20 cellular contexts compared by ENCODE assay signal in the genomic region with DNA sequence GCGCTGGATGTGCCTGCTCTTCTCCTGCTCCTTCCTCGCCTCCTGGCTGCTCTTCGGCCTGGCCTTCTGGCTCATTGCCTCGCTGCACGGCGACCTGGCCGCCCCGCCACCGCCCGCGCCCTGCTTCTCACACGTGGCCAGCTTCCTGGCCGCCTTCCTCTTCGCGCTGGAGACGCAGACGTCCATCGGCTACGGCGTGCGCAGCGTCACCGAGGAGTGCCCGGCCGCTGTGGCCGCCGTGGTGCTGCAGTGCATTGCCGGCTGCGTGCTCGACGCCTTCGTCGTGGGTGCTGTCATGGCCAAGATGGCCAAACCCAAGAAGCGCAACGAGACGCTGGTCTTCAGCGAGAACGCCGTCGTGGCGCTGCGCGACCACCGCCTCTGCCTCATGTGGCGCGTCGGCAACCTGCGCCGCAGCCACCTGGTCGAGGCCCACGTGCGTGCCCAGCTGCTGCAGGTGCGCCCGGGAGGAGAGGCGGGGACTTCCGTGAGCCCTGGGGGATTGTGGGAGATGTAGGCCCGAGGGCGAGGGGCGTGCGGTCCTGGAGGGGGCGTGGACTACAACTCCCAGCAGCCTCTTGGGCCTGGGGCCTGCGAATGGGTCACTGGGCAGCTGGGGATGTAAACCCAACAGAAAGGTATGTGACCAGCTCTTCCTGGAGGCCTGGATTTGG. TPM values are rescaled to one million over a fixed set of nuclear protein-coding genes. Genes with fewer than 3 reads are reported as not detected.
A peak's percentile ranks its signal among the peaks of the same experiment; 100 is the strongest.
DNase-seq lines count a peak whose midpoint lies in the region; ATAC-seq, FAIRE-seq and TF ChIP-seq lines count a peak whose summit lies in the region.
"Had no signal": no experiment of that assay in that cellular context is flagged by ENCODE, and none has a peak within 500 bp of the region (broad histone marks: within the 10 kb centered on the region; RNA-seq: fewer than 3 reads in every experiment).

No MANE protein-coding gene starts in this region.

- POLR2A ChIA-PET in Caco-2 (lab: Charles Lee), result interaction anchor here (1.0 kb wide), 1 partner anchor 31 kb away, joined by 3 read pairs; no protein-coding TSS in a partner anchor
- POLR2A ChIA-PET in HepG2 (lab: Yijun Ruan, JAX), result interaction anchor here (0.7 kb wide), 1 partner anchor 17 kb away, joined by 3 read pairs; no protein-coding TSS in a partner anchor

- no peaks in the 10 kb centered on the region for H3K79me2 ChIP-seq in HepG2 (ENCODE audit: insufficient read depth, low read length)

- H2AFZ ChIP-seq in HepG2 (ENCODE audit: low read length), result no peak overlapping the region

- H4K20me1 ChIP-seq in HepG2 (ENCODE audit: insufficient read depth, low read length), result no peaks in the 10 kb centered on the region

- H3K36me3 Mint-ChIP-seq in Caco-2 (ENCODE audit: insufficient read depth, unreplicated experiment), result peaks cover 60% of the 10 kb centered on the region

- DNase-seq in Caco-2, result peak; percentile 61 to 69
- no peak for DNase-seq in GM12891 (ENCODE audit: insufficient read length, low spot score)
- DNase-seq in WERI-Rb-1, result peak; percentile 47
- DNase-seq in HepG2 (ENCODE audit: low spot score), result no peak
- DNase-seq in GDM1 (lab: John Stamatoyannopoulos, UW), result no peak
- DNase-seq in NOMO-1 (lab: John Stamatoyannopoulos, UW; ENCODE audit: unreplicated experiment in 2 of 2), result no peak
- DNase-seq in NCI-H1105 treated with DMSO at 0.1 percent for 48 hours (lab: John Stamatoyannopoulos, UW), result no peak
- DNase-seq: activated CD4-positive, CD25-positive, alpha-beta regulatory T cell; activated T-cell treated with anti-CD3 and anti-CD28 coated beads, Interleukin-2, amount 50 U/mL, for 24 hours; NCI-H1105; NCI-H446 treated with DMSO at 0.1 percent for 48 hours; Peyer's patch; posterior cingulate gyrus; substantia nigra; T-cell had no signal

- H3K27ac Mint-ChIP-seq in Caco-2 (ENCODE audit: unreplicated experiment), result no peak overlapping the region
- H3K27ac Mint-ChIP-seq: activated T-cell treated with anti-CD3 and anti-CD28 coated beads, Interleukin-2, amount 50 U/mL, for 24 hours; IgD-negative memory B cell; T-cell had no signal

- TF ChIP-seq RAD21 in HepG2 (CRISPR knock-in tag; IDR thresholded peaks at IDR 0.05), result no peak

- BruUV-seq in Caco-2 (replicated peaks; lab: Mats Ljungman, UMichigan) (no TSS peak), HepG2 (replicated peaks; lab: Mats Ljungman, UMichigan) (no TSS peak)

- TF ChIP-seq POLR2A in GM12891 (IDR thresholded peaks at IDR 0.05; ENCODE audit: low read depth, low read length) (no peak), HepG2 (IDR thresholded peaks at IDR 0.05; ENCODE audit: insufficient read depth in 1 of 2, low read depth in 2 of 2, low read length in 2 of 2) (no peak)

- no peaks in the 10 kb centered on the region for H3K4me1 Mint-ChIP-seq in Caco-2 (ENCODE audit: low read depth, unreplicated experiment)
- H3K4me1 Mint-ChIP-seq: T-cell had no signal

- no peaks in the 10 kb centered on the region; the same call in 1 of the 2 replicates for H3K36me3 ChIP-seq in Caco-2 (ENCODE audit: control insufficient read depth, insufficient read depth, low read length)
- H3K36me3 ChIP-seq in WERI-Rb-1, result peaks cover 3% of the 10 kb centered on the region; the same call in 1 of the 2 replicates
- H3K36me3 ChIP-seq in HepG2 (replicated peaks in 1 of 2; ENCODE audit: control insufficient read depth in 1 of 2, insufficient read depth in 2 of 2, low read length in 2 of 2), result 0 out of 5 replicates have a peak, but pooled peaks cover 0 to under 1% of the 10 kb centered on the region in 2 experiments
- H3K36me3 ChIP-seq: Peyer's patch had no signal

- peak; percentile 31 for FAIRE-seq in GM12891 (lab: Jason Lieb, UNC)
- FAIRE-seq in HepG2 (lab: Jason Lieb, UNC), result no peak

- no peak for TF ChIP-seq EP300 in HepG2 (IDR thresholded peaks at IDR 0.05; ENCODE audit: low read depth in 2 of 2, low read length in 2 of 2)
- TF ChIP-seq EP300 in HepG2 (CRISPR knock-in tag; IDR thresholded peaks at IDR 0.05; ENCODE audit: borderline replicate concordance), result no peak

- intact Hi-C loops in Caco-2 (cut with micrococcal nuclease; ENCODE audit: unreplicated experiment) (no loop called here), HepG2 (cut with micrococcal nuclease; ENCODE audit: unreplicated experiment) (no loop called here)

- no peak for TF ChIP-seq CTCF in Caco-2 (IDR thresholded peaks at IDR 0.05; ENCODE audit: insufficient read depth in 1 of 2, low read depth in 1 of 2, low read length in 1 of 2, severe bottlenecking in 1 of 2, unreplicated experiment in 1 of 2)
- no peak for TF ChIP-seq CTCF in WERI-Rb-1 (IDR thresholded peaks at IDR 0.05; ENCODE audit: low read depth, low read length)
- no peak for TF ChIP-seq CTCF in HepG2 (CRISPR knock-in tag; IDR thresholded peaks at IDR 0.05)

- no peak overlapping the region for H3K4me3 Mint-ChIP-seq in Caco-2 (ENCODE audit: unreplicated experiment)
- H3K4me3 Mint-ChIP-seq: activated T-cell treated with anti-CD3 and anti-CD28 coated beads, Interleukin-2, amount 50 U/mL, for 24 hours; IgD-negative memory B cell; T-cell had no signal

- no peak overlapping the region for H3K27ac ChIP-seq in WERI-Rb-1
- H3K27ac ChIP-seq in HepG2 (ENCODE audit: extremely low read length, insufficient read depth, low read length), result no peak overlapping the region
- H3K27ac ChIP-seq: adrenal gland, C4-2B, epithelial cell of prostate, Peyer's patch had no signal

- no peaks in the 10 kb centered on the region for H3K27me3 ChIP-seq in Caco-2 (replicated peaks; ENCODE audit: control insufficient read depth, insufficient read depth, low read length)
- H3K27me3 ChIP-seq in WERI-Rb-1 (ENCODE audit: insufficient read depth, low read depth, severe bottlenecking), result peaks cover 21% of the 10 kb centered on the region
- H3K27me3 ChIP-seq in HepG2 (ENCODE audit: control insufficient read depth in 1 of 2, insufficient read depth in 2 of 2, low read length in 2 of 2), result no peaks in the 10 kb centered on the region; a peak in 1 of 5 replicates
- H3K27me3 ChIP-seq: adrenal gland, Peyer's patch had no signal

- no peak; the same call in 2 of the 3 replicates for ATAC-seq in HepG2
- ATAC-seq in HG03457 (IDR thresholded peaks at IDR 0.05; ENCODE audit: unreplicated experiment), result no peak
- ATAC-seq: T-cell had no signal

- no peak overlapping the region for H3K9ac ChIP-seq in HepG2 (ENCODE audit: insufficient read depth, low read depth, low read length)

- H3K4me1 ChIP-seq in Caco-2, result no peaks in the 10 kb centered on the region
- no peaks in the 10 kb centered on the region for H3K4me1 ChIP-seq in HepG2 (ENCODE audit: insufficient read depth, low read length)
- H3K4me1 ChIP-seq: adrenal gland, Peyer's patch had no signal

- H3K4me3 ChIP-seq in Caco-2 (ENCODE audit: low read depth, low read length) (no peak overlapping the region), WERI-Rb-1 (ENCODE audit: low read depth, low read length) (no peak overlapping the region), HepG2 (replicated peaks in 1 of 3; ENCODE audit: insufficient read depth in 1 of 3, low read depth in 2 of 3, low read length in 3 of 3) (no peak overlapping the region)
- H3K4me3 ChIP-seq: adrenal gland, Peyer's patch had no signal

- H3K4me2 ChIP-seq in HepG2 (ENCODE audit: low read depth, low read length), result no peak overlapping the region

- no peaks in the 10 kb centered on the region for H3K9me3 Mint-ChIP-seq in Caco-2 (ENCODE audit: unreplicated experiment)
- H3K9me3 Mint-ChIP-seq: activated T-cell treated with anti-CD3 and anti-CD28 coated beads, Interleukin-2, amount 50 U/mL, for 24 hours; IgD-negative memory B cell; T-cell had no signal

- H3K27me3 Mint-ChIP-seq in Caco-2 (ENCODE audit: insufficient read depth, unreplicated experiment), result no peaks in the 10 kb centered on the region
- H3K27me3 Mint-ChIP-seq: activated T-cell treated with anti-CD3 and anti-CD28 coated beads, Interleukin-2, amount 50 U/mL, for 24 hours; IgD-negative memory B cell; T-cell had no signal

- H3K9me3 ChIP-seq in Caco-2 (no peaks in the 10 kb centered on the region), WERI-Rb-1 (ENCODE audit: severe bottlenecking) (no peaks in the 10 kb centered on the region), HepG2 (ENCODE audit: low read length) (no peaks in the 10 kb centered on the region)
- H3K9me3 ChIP-seq: adrenal gland, Peyer's patch had no signal

- CTCF ChIA-PET in Caco-2 (lab: Charles Lee) (no interaction called here), HepG2 (lab: Yijun Ruan, JAX; ENCODE audit: low intra/inter-chr PET ratio, low total read pairs) (no interaction called here)

- in situ Hi-C loops in HepG2 (cut with HindIII; ENCODE audit: extremely low pct_ligation_motif_present, low pct_unique_long_range_greater_than_20kb), result no loop called here

- WGBS in HepG2 (ENCODE audit: low lambda C conversion rate), result 98% methylated on average over 59 of the region's 62 CpGs

RNA-seq across cellular contexts. Expression of a gene that starts 6.7 kb away (rescaled TPM):
- total RNA-seq in Caco-2 (2022) (3.6 and 3.9 TPM in 2 replicates), HepG2 (2016; rRNA removed; fragmentation: Illumina TruSeq; extraction: Trizol) (0.17 and 0.20 TPM in 2 replicates)
- 0.41 TPM for polyA plus RNA-seq in GM12891 (2012; ENCODE audit: low read depth, missing spikeins)
- 0.09 TPM in 1 of 2 replicates, not detected in the other for total RNA-seq in HepG2 (2016; cell fraction: cytosol; rRNA removed; fragmentation: Illumina TruSeq; extraction: Trizol; ENCODE audit: low read depth)
- total RNA-seq in HepG2 (2016; cell fraction: insoluble cytoplasmic fraction; rRNA removed; fragmentation: Illumina TruSeq; extraction: Trizol), result 0.15 and 0.19 TPM in 2 replicates
- 0.10 and 0.15 TPM in 2 replicates for total RNA-seq in HepG2 (2016; cell fraction: membrane; rRNA removed; fragmentation: Illumina TruSeq; extraction: Trizol)
- 0.25 and 0.43 TPM in 2 replicates for total RNA-seq in HepG2 (2016; cell fraction: nucleus; rRNA removed; fragmentation: Illumina TruSeq; extraction: Trizol)
- 0.46 and 0.51 TPM in 2 replicates for polyA plus RNA-seq in HepG2 (2011; rRNA removed)
- polyA plus RNA-seq in HepG2 (2011; cell fraction: cytosol; rRNA removed), result 0.14 and 0.17 TPM in 2 replicates
- 3.1 and 3.8 TPM in 2 replicates for polyA plus RNA-seq in HepG2 (2011; cell fraction: nucleus; rRNA removed)
- polyA plus RNA-seq in HepG2 (2012), result 0.72 and 0.89 TPM in 2 replicates
- 0.03 TPM in 1 of 2 replicates, not detected in the other for polyA plus RNA-seq in HepG2 (2016; cell fraction: cytosol; fragmentation: Illumina TruSeq; extraction: Trizol; ENCODE audit: low read depth)
- 0.05 and 0.12 TPM in 2 replicates for polyA plus RNA-seq in HepG2 (2016; cell fraction: insoluble cytoplasmic fraction; fragmentation: Illumina TruSeq; extraction: Trizol; ENCODE audit: low read depth)
- polyA plus RNA-seq in HepG2 (2016; cell fraction: membrane; fragmentation: Illumina TruSeq; extraction: Trizol; ENCODE audit: low read depth), result 0.11 TPM in 1 of 2 replicates, not detected in the other
- 0.65 and 0.97 TPM in 2 replicates for polyA plus RNA-seq in HepG2 (2016; cell fraction: nucleus; fragmentation: Illumina TruSeq; extraction: Trizol; ENCODE audit: insufficient read depth, low read depth)
- 3.6 TPM in 2 replicates for polyA minus RNA-seq in HepG2 (2011; rRNA and poly(A)+ RNA removed; ENCODE audit: low replicate concordance)
- polyA minus RNA-seq in HepG2 (2011; cell fraction: cytosol; rRNA and poly(A)+ RNA removed), result 0.20 and 0.35 TPM in 2 replicates
- polyA minus RNA-seq in HepG2 (2011; cell fraction: nucleus; rRNA and poly(A)+ RNA removed), result 2.0 and 2.4 TPM in 2 replicates

RNA-seq across cellular contexts. Expression of a gene that starts 7.0 kb away (rescaled TPM):
- total RNA-seq in Caco-2 (2022) (74.6 and 81.3 TPM in 2 replicates), HepG2 (2016; rRNA removed; fragmentation: Illumina TruSeq; extraction: Trizol) (9.6 and 16.5 TPM in 2 replicates)
- polyA plus RNA-seq in GM12891 (2012; ENCODE audit: low read depth, missing spikeins), result 21.6 TPM
- total RNA-seq in HepG2 (2016; cell fraction: cytosol; rRNA removed; fragmentation: Illumina TruSeq; extraction: Trizol; ENCODE audit: low read depth), result 2.8 and 3.0 TPM in 2 replicates
- 8.4 and 15.9 TPM in 2 replicates for total RNA-seq in HepG2 (2016; cell fraction: insoluble cytoplasmic fraction; rRNA removed; fragmentation: Illumina TruSeq; extraction: Trizol)
- total RNA-seq in HepG2 (2016; cell fraction: membrane; rRNA removed; fragmentation: Illumina TruSeq; extraction: Trizol), result 4.9 and 7.0 TPM in 2 replicates
- 16.4 and 17.2 TPM in 2 replicates for total RNA-seq in HepG2 (2016; cell fraction: nucleus; rRNA removed; fragmentation: Illumina TruSeq; extraction: Trizol)
- 39.3 and 48.3 TPM in 2 replicates for polyA plus RNA-seq in HepG2 (2011; rRNA removed)
- polyA plus RNA-seq in HepG2 (2011; cell fraction: cytosol; rRNA removed), result 18.2 and 20.7 TPM in 2 replicates
- 185 and 188 TPM in 2 replicates for polyA plus RNA-seq in HepG2 (2011; cell fraction: nucleus; rRNA removed)
- polyA plus RNA-seq in HepG2 (2012), result 26.4 and 29.2 TPM in 2 replicates
- polyA plus RNA-seq in HepG2 (2016; cell fraction: cytosol; fragmentation: Illumina TruSeq; extraction: Trizol; ENCODE audit: low read depth), result 3.2 and 3.5 TPM in 2 replicates
- 14.6 and 14.8 TPM in 2 replicates for polyA plus RNA-seq in HepG2 (2016; cell fraction: insoluble cytoplasmic fraction; fragmentation: Illumina TruSeq; extraction: Trizol; ENCODE audit: low read depth)
- polyA plus RNA-seq in HepG2 (2016; cell fraction: membrane; fragmentation: Illumina TruSeq; extraction: Trizol; ENCODE audit: low read depth), result 6.2 and 6.8 TPM in 2 replicates
- 61.4 and 71.7 TPM in 2 replicates for polyA plus RNA-seq in HepG2 (2016; cell fraction: nucleus; fragmentation: Illumina TruSeq; extraction: Trizol; ENCODE audit: insufficient read depth, low read depth)
- polyA minus RNA-seq in HepG2 (2011; rRNA and poly(A)+ RNA removed; ENCODE audit: low replicate concordance), result 37.0 and 50.0 TPM in 2 replicates
- 7.5 and 8.4 TPM in 2 replicates for polyA minus RNA-seq in HepG2 (2011; cell fraction: cytosol; rRNA and poly(A)+ RNA removed)
- 37.6 and 43.0 TPM in 2 replicates for polyA minus RNA-seq in HepG2 (2011; cell fraction: nucleus; rRNA and poly(A)+ RNA removed)

RNA-seq across cellular contexts. Expression of a gene that starts 16.3 kb away (rescaled TPM):
- total RNA-seq in Caco-2 (2022) (77.3 and 77.4 TPM in 2 replicates), HepG2 (2016; rRNA removed; fragmentation: Illumina TruSeq; extraction: Trizol) (46.6 and 52.3 TPM in 2 replicates)
- polyA plus RNA-seq in GM12891 (2012; ENCODE audit: low read depth, missing spikeins), result 20.6 TPM
- total RNA-seq in HepG2 (2016; cell fraction: cytosol; rRNA removed; fragmentation: Illumina TruSeq; extraction: Trizol; ENCODE audit: low read depth), result 5.2 and 5.4 TPM in 2 replicates
- 41.4 and 47.5 TPM in 2 replicates for total RNA-seq in HepG2 (2016; cell fraction: insoluble cytoplasmic fraction; rRNA removed; fragmentation: Illumina TruSeq; extraction: Trizol)
- 11.1 and 15.5 TPM in 2 replicates for total RNA-seq in HepG2 (2016; cell fraction: membrane; rRNA removed; fragmentation: Illumina TruSeq; extraction: Trizol)
- total RNA-seq in HepG2 (2016; cell fraction: nucleus; rRNA removed; fragmentation: Illumina TruSeq; extraction: Trizol), result 19.7 and 21.0 TPM in 2 replicates
- polyA plus RNA-seq in HepG2 (2011; rRNA removed), result 10.8 and 13.4 TPM in 2 replicates
- 10.4 and 13.0 TPM in 2 replicates for polyA plus RNA-seq in HepG2 (2011; cell fraction: cytosol; rRNA removed)
- 13.4 and 14.2 TPM in 2 replicates for polyA plus RNA-seq in HepG2 (2011; cell fraction: nucleus; rRNA removed)
- 13.3 and 14.3 TPM in 2 replicates for polyA plus RNA-seq in HepG2 (2012)
- 4.1 and 4.4 TPM in 2 replicates for polyA plus RNA-seq in HepG2 (2016; cell fraction: cytosol; fragmentation: Illumina TruSeq; extraction: Trizol; ENCODE audit: low read depth)
- 36.7 and 46.2 TPM in 2 replicates for polyA plus RNA-seq in HepG2 (2016; cell fraction: insoluble cytoplasmic fraction; fragmentation: Illumina TruSeq; extraction: Trizol; ENCODE audit: low read depth)
- polyA plus RNA-seq in HepG2 (2016; cell fraction: membrane; fragmentation: Illumina TruSeq; extraction: Trizol; ENCODE audit: low read depth), result 5.9 and 7.9 TPM in 2 replicates
- polyA plus RNA-seq in HepG2 (2016; cell fraction: nucleus; fragmentation: Illumina TruSeq; extraction: Trizol; ENCODE audit: insufficient read depth, low read depth), result 23.1 and 26.5 TPM in 2 replicates
- 25.6 and 30.2 TPM in 2 replicates for polyA minus RNA-seq in HepG2 (2011; rRNA and poly(A)+ RNA removed; ENCODE audit: low replicate concordance)
- 12.1 and 17.9 TPM in 2 replicates for polyA minus RNA-seq in HepG2 (2011; cell fraction: cytosol; rRNA and poly(A)+ RNA removed)
- polyA minus RNA-seq in HepG2 (2011; cell fraction: nucleus; rRNA and poly(A)+ RNA removed), result 13.7 and 20.3 TPM in 2 replicates

RNA-seq across cellular contexts. Expression of a gene that starts 49.5 kb away (rescaled TPM):
- total RNA-seq in Caco-2 (2022), result 22.4 and 22.6 TPM in 2 replicates
- polyA plus RNA-seq in GM12891 (2012; ENCODE audit: low read depth, missing spikeins), result 0.12 TPM
- total RNA-seq in HepG2 (2016; rRNA removed; fragmentation: Illumina TruSeq; extraction: Trizol), result 0.22 and 0.29 TPM in 2 replicates
- 0.10 and 0.18 TPM in 2 replicates for total RNA-seq in HepG2 (2016; cell fraction: cytosol; rRNA removed; fragmentation: Illumina TruSeq; extraction: Trizol; ENCODE audit: low read depth)
- total RNA-seq in HepG2 (2016; cell fraction: insoluble cytoplasmic fraction; rRNA removed; fragmentation: Illumina TruSeq; extraction: Trizol), result 0.27 and 0.45 TPM in 2 replicates
- total RNA-seq in HepG2 (2016; cell fraction: membrane; rRNA removed; fragmentation: Illumina TruSeq; extraction: Trizol), result 0.09 and 0.21 TPM in 2 replicates
- 0.38 and 0.47 TPM in 2 replicates for total RNA-seq in HepG2 (2016; cell fraction: nucleus; rRNA removed; fragmentation: Illumina TruSeq; extraction: Trizol)
- 0.18 and 0.30 TPM in 2 replicates for polyA plus RNA-seq in HepG2 (2011; rRNA removed)
- 0.10 and 0.19 TPM in 2 replicates for polyA plus RNA-seq in HepG2 (2011; cell fraction: cytosol; rRNA removed)
- polyA plus RNA-seq in HepG2 (2011; cell fraction: nucleus; rRNA removed), result 1.7 and 2.2 TPM in 2 replicates
- polyA plus RNA-seq in HepG2 (2012), result 1.6 and 2.0 TPM in 2 replicates
- polyA plus RNA-seq in HepG2 (2016; cell fraction: cytosol; fragmentation: Illumina TruSeq; extraction: Trizol; ENCODE audit: low read depth), result 0.05 and 0.07 TPM in 2 replicates
- polyA plus RNA-seq in HepG2 (2016; cell fraction: insoluble cytoplasmic fraction; fragmentation: Illumina TruSeq; extraction: Trizol; ENCODE audit: low read depth), result 0.45 and 0.47 TPM in 2 replicates
- 0.09 and 0.14 TPM in 2 replicates for polyA plus RNA-seq in HepG2 (2016; cell fraction: membrane; fragmentation: Illumina TruSeq; extraction: Trizol; ENCODE audit: low read depth)
- polyA plus RNA-seq in HepG2 (2016; cell fraction: nucleus; fragmentation: Illumina TruSeq; extraction: Trizol; ENCODE audit: insufficient read depth, low read depth), result 1.5 and 1.6 TPM in 2 replicates
- 0.16 and 0.23 TPM in 2 replicates for polyA minus RNA-seq in HepG2 (2011; rRNA and poly(A)+ RNA removed; ENCODE audit: low replicate concordance)
- 0.18 and 0.69 TPM in 2 replicates for polyA minus RNA-seq in HepG2 (2011; cell fraction: cytosol; rRNA and poly(A)+ RNA removed)
- polyA minus RNA-seq in HepG2 (2011; cell fraction: nucleus; rRNA and poly(A)+ RNA removed), result 0.25 and 0.39 TPM in 2 replicates
- polyA plus RNA-seq: IgD-negative memory B cell had no signal

Comparison
In these comparisons a context has a peak if more than half of its experiments do, and no peak if none do; other contexts are left out.
1. DNase-seq: peak in Caco-2 (2 of 2) and WERI-Rb-1 (single experiment); none in GM12891 (single experiment), HepG2 (single experiment), GDM1 (single experiment), NOMO-1 (0 of 2) and NCI-H1105 treated with DMSO at 0.1 percent for 48 hours (single experiment).